ENCODE assay signal across 21 cellular contexts in genomic region chr3:122510878-122511481, GRCh38. TPM values are rescaled to one million over a fixed set of nuclear protein-coding genes. Genes with fewer than 3 reads are reported as not detected.
DNase-seq lines count a peak whose midpoint lies in the region; ATAC-seq, FAIRE-seq and TF ChIP-seq lines count a peak whose summit lies in the region.
"Had no signal": no experiment of that assay in that cellular context is flagged by ENCODE, and none has a peak within 500 bp of the region (broad histone marks: within the 10 kb centered on the region; RNA-seq: fewer than 3 reads in every experiment).

No MANE protein-coding gene starts in this region.

- H3K9me3 ChIP-seq in PC-9 (ENCODE audit: insufficient read depth, low read depth): no peaks in the 10 kb centered on the region
- H3K9me3 ChIP-seq in spleen: peaks cover 0 to 9% (median 5%) of the 10 kb centered on the region in 8 donors
- H3K9me3 ChIP-seq: A549, prostate gland had no signal

- ATAC-seq in left lobe of liver (peak; percentile 35), HG03442 (IDR thresholded peaks at IDR 0.05; ENCODE audit: unreplicated experiment) (no peak)
- ATAC-seq: A549; activated T-cell treated with anti-CD3 and anti-CD28 coated beads, Interleukin-2, amount 50 U/mL, for 72 hours; effector memory CD8-positive, alpha-beta T cell had no signal

- H3K36me3 ChIP-seq in PC-9 (ENCODE audit: low read depth) (peaks cover 14% of the 10 kb centered on the region), spleen (no peaks in the 10 kb centered on the region)
- H3K36me3 ChIP-seq: prostate gland had no signal

- POLR2A ChIA-PET in PC-9 (lab: Charles Lee; ENCODE audit: unreplicated experiment): no interaction called here

- DNase-seq in activated naive CD4-positive, alpha-beta T cell treated with anti-CD3 and anti-CD28 coated beads, Interleukin-2, amount 10 ng/mL, durations not matched to agents 7 days and 5 days: no peak
- DNase-seq in PC-9: no peak
- peak; percentile 65 for DNase-seq in left lobe of liver (ENCODE audit: low spot score)
- no peak for DNase-seq in spleen
- DNase-seq in NCI-H446 treated with DMSO at 0.1 percent for 48 hours (lab: John Stamatoyannopoulos, UW): no peak
- DNase-seq in HTR-8/SVneo (ENCODE audit: insufficient read length, low spot score): no peak
- DNase-seq: activated CD4-positive, alpha-beta memory T cell treated with anti-CD3 and anti-CD28 coated beads for 36 hours; activated T-cell treated with anti-CD3 and anti-CD28 coated beads, Interleukin-2, amount 50 U/mL, for 72 hours; cerebellar nuclear complex; effector memory CD8-positive, alpha-beta T cell; foreskin fibroblast; MG63; NCI-H2029 treated with DMSO at 0.1 percent for 48 hours; SW 1271 had no signal

- H3K4me2 ChIP-seq in PC-9: no peak overlapping the region

- no peaks in the 10 kb centered on the region for H3K27me3 Mint-ChIP-seq in activated naive CD4-positive, alpha-beta T cell treated with anti-CD3 and anti-CD28 coated beads, Interleukin-2, amount 50 U/mL, for 24 hours
- peaks cover 3% of the 10 kb centered on the region for H3K27me3 Mint-ChIP-seq in activated naive CD4-positive, alpha-beta T cell treated with anti-CD3 and anti-CD28 coated beads, Interleukin-2, amount 10 ng/mL, durations not matched to agents 7 days and 5 days
- H3K27me3 Mint-ChIP-seq: activated CD4-positive, alpha-beta memory T cell treated with anti-CD3 and anti-CD28 coated beads for 36 hours; effector memory CD8-positive, alpha-beta T cell; stimulated activated naive CD8-positive, alpha-beta T cell treated with anti-CD3 and anti-CD28 coated beads, Interleukin-15, Interleukin-2, amounts not matched to agents 100 ng/mL and 50 ng/mL, for 24 hours had no signal

- TF ChIP-seq POLR2A in spleen (IDR thresholded peaks at IDR 0.05): no peak

- FAIRE-seq in HTR-8/SVneo (lab: Jason Lieb, UNC): no peak
- FAIRE-seq: A549, urothelium cell line had no signal

- peak overlapping the region; percentile 35 for H3K4me3 Mint-ChIP-seq in activated naive CD4-positive, alpha-beta T cell treated with anti-CD3 and anti-CD28 coated beads, Interleukin-2, amount 50 U/mL, for 24 hours
- H3K4me3 Mint-ChIP-seq in activated naive CD4-positive, alpha-beta T cell treated with anti-CD3 and anti-CD28 coated beads, Interleukin-2, amount 10 ng/mL, durations not matched to agents 7 days and 5 days: no peak overlapping the region
- H3K4me3 Mint-ChIP-seq: activated CD4-positive, alpha-beta memory T cell treated with anti-CD3 and anti-CD28 coated beads for 36 hours; CD14-positive monocyte; stimulated activated naive CD8-positive, alpha-beta T cell treated with anti-CD3 and anti-CD28 coated beads, Interleukin-15, Interleukin-2, amounts not matched to agents 100 ng/mL and 50 ng/mL, for 24 hours had no signal

- peaks cover 10% of the 10 kb centered on the region for H3K36me3 Mint-ChIP-seq in activated naive CD4-positive, alpha-beta T cell treated with anti-CD3 and anti-CD28 coated beads, Interleukin-2, amount 50 U/mL, for 24 hours
- H3K36me3 Mint-ChIP-seq in activated naive CD4-positive, alpha-beta T cell treated with anti-CD3 and anti-CD28 coated beads, Interleukin-2, amount 10 ng/mL, durations not matched to agents 7 days and 5 days: peaks cover 8% of the 10 kb centered on the region

- H3K27me3 ChIP-seq in PC-9 (ENCODE audit: insufficient read depth, low read depth) (no peaks in the 10 kb centered on the region), spleen (replicated peaks in 1 of 7) (no peaks in the 10 kb centered on the region)
- H3K27me3 ChIP-seq: MG63 had no signal

- H4K20me1 ChIP-seq in PC-9 (ENCODE audit: insufficient read depth): peaks cover 42% of the 10 kb centered on the region

- intact Hi-C loops in PC-9 (cut with micrococcal nuclease; ENCODE audit: unreplicated experiment) (no loop called here), spleen (cut with DNase I; ENCODE audit: low total_unique reads) (no loop called here)

- peaks cover 9% of the 10 kb centered on the region for H3F3A ChIP-seq in PC-9 (ENCODE audit: insufficient read depth, low read depth)

- peaks cover 26% of the 10 kb centered on the region for H3K4me1 ChIP-seq in PC-9 (replicated peaks; ENCODE audit: insufficient read depth)
- H3K4me1 ChIP-seq in spleen: peaks cover 6 to 87% (median 42%) of the 10 kb centered on the region in 6 donors
- H3K4me1 ChIP-seq: prostate gland had no signal

- 82 to 92% (median 90%) methylated on average over 8 of the region's 8 CpGs for WGBS in spleen, 5 donors

- peaks cover 82% of the 10 kb centered on the region for H3K79me2 ChIP-seq in PC-9 (ENCODE audit: low read depth)

- no peak for TF ChIP-seq CTCF in PC-9 (conservative IDR thresholded peaks at IDR 0.05)
- no peak for TF ChIP-seq CTCF in spleen (IDR thresholded peaks at IDR 0.05 in 8 of 11, conservative IDR thresholded peaks at IDR 0.05 in 3 of 11)

- H2AFZ ChIP-seq in PC-9: no peak overlapping the region

- H3K9me2 ChIP-seq in PC-9 (ENCODE audit: insufficient read depth): no peaks in the 10 kb centered on the region

- H3K27ac Mint-ChIP-seq in activated naive CD4-positive, alpha-beta T cell treated with anti-CD3 and anti-CD28 coated beads, Interleukin-2, amount 50 U/mL, for 24 hours: no peak overlapping the region
- H3K27ac Mint-ChIP-seq in activated naive CD4-positive, alpha-beta T cell treated with anti-CD3 and anti-CD28 coated beads, Interleukin-2, amount 10 ng/mL, durations not matched to agents 7 days and 5 days: no peak overlapping the region
- H3K27ac Mint-ChIP-seq: activated CD4-positive, alpha-beta memory T cell treated with anti-CD3 and anti-CD28 coated beads for 36 hours; stimulated activated naive CD8-positive, alpha-beta T cell treated with anti-CD3 and anti-CD28 coated beads, Interleukin-15, Interleukin-2, amounts not matched to agents 100 ng/mL and 50 ng/mL, for 24 hours had no signal

- TSS peak; percentile 5 for BruUV-seq in PC-9 (replicated peaks; lab: Mats Ljungman, UMichigan)

- H3K9me3 Mint-ChIP-seq in activated naive CD4-positive, alpha-beta T cell treated with anti-CD3 and anti-CD28 coated beads, Interleukin-2, amount 50 U/mL, for 24 hours: peaks cover 6% of the 10 kb centered on the region
- no peaks in the 10 kb centered on the region for H3K9me3 Mint-ChIP-seq in activated naive CD4-positive, alpha-beta T cell treated with anti-CD3 and anti-CD28 coated beads, Interleukin-2, amount 10 ng/mL, durations not matched to agents 7 days and 5 days
- H3K9me3 Mint-ChIP-seq: stimulated activated naive CD8-positive, alpha-beta T cell treated with anti-CD3 and anti-CD28 coated beads, Interleukin-15, Interleukin-2, amounts not matched to agents 100 ng/mL and 50 ng/mL, for 24 hours had no signal

- CTCF ChIA-PET in activated naive CD4-positive, alpha-beta T cell treated with anti-CD3 and anti-CD28 coated beads, Interleukin-2, amount 10 ng/mL, durations not matched to agents 7 days and 5 days (lab: Charles Lee): no interaction called here
- CTCF ChIA-PET in PC-9 (lab: Charles Lee): no interaction called here

- H3K27ac ChIP-seq in PC-9: no peak overlapping the region
- peak overlapping the region in 5 of 8 donors; percentile 1 to 67 (median 16) for H3K27ac ChIP-seq in spleen
- H3K27ac ChIP-seq: A549, prostate gland had no signal

- H3K4me1 Mint-ChIP-seq in activated naive CD4-positive, alpha-beta T cell treated with anti-CD3 and anti-CD28 coated beads, Interleukin-2, amount 50 U/mL, for 24 hours: peaks cover 77% of the 10 kb centered on the region
- peaks cover 54% of the 10 kb centered on the region for H3K4me1 Mint-ChIP-seq in activated naive CD4-positive, alpha-beta T cell treated with anti-CD3 and anti-CD28 coated beads, Interleukin-2, amount 10 ng/mL, durations not matched to agents 7 days and 5 days

- H3K4me3 ChIP-seq in PC-9: no peak overlapping the region
- peak overlapping the region in 1 of 8 donors; percentile 8 for H3K4me3 ChIP-seq in spleen
- H3K4me3 ChIP-seq: A549, MG63, prostate gland had no signal

RNA-seq across cellular contexts. Expression of gene KPNA1, which starts 3.8 kb away (rescaled TPM):
- total RNA-seq in PC-9 (2021): 78.2 and 89.2 TPM in 2 replicates
- 47.1 TPM for total RNA-seq in left lobe of liver
- 10 to 100 TPM; 39.3 to 74.4 (median 61.0) TPM for total RNA-seq in spleen
- 10 to 100 TPM in 1 of 3 donors, 1 to 10 TPM in 2; 8.5 to 10.4 (median 9.2) TPM for polyA plus RNA-seq in spleen

RNA-seq across cellular contexts. Expression of gene PARP9, which starts 53.1 kb away (rescaled TPM):
- total RNA-seq in PC-9 (2021): 15.0 and 21.1 TPM in 2 replicates
- 39.0 TPM for total RNA-seq in left lobe of liver
- 10 to 100 TPM; 56.9 to 72.6 (median 70.4) TPM for total RNA-seq in spleen
- polyA plus RNA-seq in spleen: 10 to 100 TPM; 24.0 to 51.7 (median 27.6) TPM

RNA-seq across cellular contexts. Expression of gene DTX3L, which starts 53.2 kb away (rescaled TPM):
- total RNA-seq in PC-9 (2021): 30.0 and 41.7 TPM in 2 replicates
- total RNA-seq in left lobe of liver: 31.1 TPM
- total RNA-seq in spleen: 10 to 100 TPM; 47.1 to 68.4 (median 67.4) TPM
- polyA plus RNA-seq in spleen: 10 to 100 TPM; 11.0 to 24.8 (median 11.5) TPM
